8 cellular contexts compared by ENCODE assay signal in genomic region chrX:118726887-118727685, GRCh38. TPM values are rescaled to one million over a fixed set of nuclear protein-coding genes. Genes with fewer than 3 reads are reported as not detected.
DNase-seq lines count a peak whose midpoint lies in the region; ATAC-seq and TF ChIP-seq lines count a peak whose summit lies in the region.

Gene IL13RA1 (plus strand): TSS chrX:118727606. CDS start chrX:118727639, 33 bp downstream.

- no peak for TF ChIP-seq CTCF in coronary artery (IDR thresholded peaks at IDR 0.05)

- peaks cover 32 to 39% of the 10 kb centered on the region in 2 donors for H3K27me3 Mint-ChIP-seq in T-cell

- POLR2A ChIA-PET in T-cell (lab: Charles Lee) = no interaction called here

- H3K36me3 ChIP-seq in H7 (replicated peaks; ENCODE audit: control insufficient read depth, insufficient read depth, low read length) = no peaks in the 10 kb centered on the region

- H3K27ac Mint-ChIP-seq in T-cell = no peak within 1 kb of the TSS

- H3K27ac ChIP-seq in coronary artery = peak within 1 kb of the TSS; percentile 89 to 96
- H3K27ac ChIP-seq in layer of hippocampus (ENCODE audit: low read depth, low read length) = peak within 1 kb of the TSS; percentile 67

- CTCF ChIA-PET in T-cell (lab: Charles Lee) = interaction anchor here in 1 of 2 donors (0.6 kb wide), 1 partner anchor 195 kb away, joined by 4 read pairs; no protein-coding TSS in a partner anchor

- no peaks in the 10 kb centered on the region for H3K9me3 Mint-ChIP-seq in T-cell

- DNase-seq in DMS53 treated with DMSO at 0.1 percent for 48 hours (lab: John Stamatoyannopoulos, UW; ENCODE audit: unreplicated experiment) = peak; percentile 83
- peak; percentile 96 for DNase-seq in H7
- peak; percentile 71 for DNase-seq in NCI-H1105 treated with DMSO at 0.1 percent for 48 hours (lab: John Stamatoyannopoulos, UW)
- peak in 2 of 34 experiments; percentile 3 to 8 for DNase-seq in T-cell
- DNase-seq in coronary artery (ENCODE audit: low spot score) = peak; percentile 84
- peak; percentile 16 to 48 for DNase-seq in stimulated activated CD4-positive, alpha-beta T cell treated with anti-CD3 and anti-CD28 coated beads, Interleukin-2, amount 100 ng/mL, for 24 hours
- DNase-seq in AML-193 (lab: John Stamatoyannopoulos, UW) = no peak

- H3K27me3 ChIP-seq in H7 (ENCODE audit: control insufficient read depth, insufficient read depth, low read length) = peaks cover 15% of the 10 kb centered on the region
- no peaks in the 10 kb centered on the region for H3K27me3 ChIP-seq in layer of hippocampus (ENCODE audit: control insufficient read depth, insufficient read depth, low read length)

- peak within 1 kb of the TSS; percentile 68 for H3K4me3 ChIP-seq in H7 (ENCODE audit: insufficient read depth, low read depth, low read length)
- peak within 1 kb of the TSS; percentile 79 for H3K4me3 ChIP-seq in coronary artery

- ATAC-seq in T-cell (replicated peaks in 1 of 4) = peak; percentile 23 to 62 (median 51)

- H3K4me3 Mint-ChIP-seq in T-cell = peak within 1 kb of the TSS; percentile 62 to 70 (median 68)

- peaks cover 0 to 14% (median 4%) of the 10 kb centered on the region in 3 donors for H3K4me1 Mint-ChIP-seq in T-cell

- H3K36me3 Mint-ChIP-seq in T-cell = no peaks in the 10 kb centered on the region

RNA-seq across cellular contexts. Expression of gene IL13RA1, which starts in this region (rescaled TPM):
- total RNA-seq in H7 (2014; rRNA removed; shearing (Covaris generic)) = 15.1 and 16.6 TPM in 2 replicates
- 1 to 10 TPM in 2 of 5 donors, under 1 TPM in 2, not detected in 1; 0.50 to 1.1 (median 0.87) TPM for total RNA-seq in T-cell

Comparison
In these comparisons a context has a peak if more than half of its experiments do, and no peak if none do; other contexts are left out.
1. DNase-seq: peak in DMS53 treated with DMSO at 0.1 percent for 48 hours (single experiment), H7 (single experiment), NCI-H1105 treated with DMSO at 0.1 percent for 48 hours (single experiment), coronary artery (single experiment) and stimulated activated CD4-positive, alpha-beta T cell treated with anti-CD3 and anti-CD28 coated beads, Interleukin-2, amount 100 ng/mL, for 24 hours (2 of 2); none in AML-193 (0 of 2).